ENCODE assay signal across 26 cellular contexts in genomic region chr10:62856021-62856420, GRCh38. TPM values are rescaled to one million over a fixed set of nuclear protein-coding genes. Genes with fewer than 3 reads are reported as not detected.
DNase-seq lines count a peak whose midpoint lies in the region; ATAC-seq and TF ChIP-seq lines count a peak whose summit lies in the region.
"Had no signal": no experiment of that assay in that cellular context is flagged by ENCODE, and none has a peak within 500 bp of the region (broad histone marks: within the 10 kb centered on the region; RNA-seq: fewer than 3 reads in every experiment).

No MANE protein-coding gene starts in this region.

- peaks cover 31% of the 10 kb centered on the region for H3K4me1 ChIP-seq in PC-3 (ENCODE audit: insufficient read depth, low read length)
- H3K4me1 ChIP-seq: esophagus muscularis mucosa, gastrocnemius medialis, suprapubic skin had no signal

- H3K9me2 ChIP-seq in PC-3 (replicated peaks; ENCODE audit: low read length), result no peaks in the 10 kb centered on the region

- no peaks in the 10 kb centered on the region for H3K27me3 Mint-ChIP-seq in activated naive CD4-positive, alpha-beta T cell treated with anti-CD3 and anti-CD28 coated beads, Interleukin-2, amount 10 ng/mL, durations not matched to agents 7 days and 5 days
- H3K27me3 Mint-ChIP-seq in activated naive CD8-positive, alpha-beta T cell treated with anti-CD3 and anti-CD28 coated beads, Interleukin-2, amount 10 ng/mL, durations not matched to agents 7 days and 5 days, result no peaks in the 10 kb centered on the region
- no peaks in the 10 kb centered on the region for H3K27me3 Mint-ChIP-seq in stimulated activated naive CD8-positive, alpha-beta T cell treated with anti-CD3 and anti-CD28 coated beads, Interleukin-15, amount 100 ng/mL, for 72 hours

- no peak for DNase-seq in activated naive CD4-positive, alpha-beta T cell treated with anti-CD3 and anti-CD28 coated beads, Interleukin-2, amount 10 ng/mL, durations not matched to agents 7 days and 5 days
- no peak for DNase-seq in activated naive CD4-positive, alpha-beta T cell (lab: John Stamatoyannopoulos, UW)
- DNase-seq in PC-3 (peak; percentile 78), AG08395 (ENCODE audit: low spot score) (no peak), mesenteric fat pad (ENCODE audit: low spot score) (no peak)
- no peak for DNase-seq in activated naive CD8-positive, alpha-beta T cell treated with anti-CD3 and anti-CD28 coated beads, Interleukin-2, amount 10 ng/mL, durations not matched to agents 7 days and 5 days
- no peak for DNase-seq in stimulated activated naive CD8-positive, alpha-beta T cell treated with anti-CD3 and anti-CD28 coated beads, Interleukin-15, amount 100 ng/mL, for 72 hours
- DNase-seq: brain microvascular endothelial cell; C1 segment of cervical spinal cord; EL; endodermal cell; gastrocnemius medialis; HCEC 1CT; hippocampal formation; NCI-H1092 treated with DMSO at 0.1 percent for 48 hours; NCI-H1930; NCI-H526 treated with DMSO at 0.1 percent for 48 hours; stimulated activated CD4-positive, alpha-beta T cell treated with anti-CD3 and anti-CD28 coated beads, Interleukin-1b, Interleukin-23, amount 100 ng/mL, for 48 hours had no signal

- H3K4me3 Mint-ChIP-seq in activated naive CD4-positive, alpha-beta T cell treated with anti-CD3 and anti-CD28 coated beads, Interleukin-2, amount 10 ng/mL, durations not matched to agents 7 days and 5 days, result no peak overlapping the region
- H3K4me3 Mint-ChIP-seq in activated naive CD8-positive, alpha-beta T cell treated with anti-CD3 and anti-CD28 coated beads, Interleukin-2, amount 10 ng/mL, durations not matched to agents 7 days and 5 days, result peak overlapping the region; percentile 40
- peak overlapping the region in 1 of 2 donors; percentile 38 for H3K4me3 Mint-ChIP-seq in stimulated activated naive CD8-positive, alpha-beta T cell treated with anti-CD3 and anti-CD28 coated beads, Interleukin-15, amount 100 ng/mL, for 72 hours
- H3K4me3 Mint-ChIP-seq: endodermal cell, mesothelial cell of epicardium had no signal

- peak overlapping the region; percentile 6 for H2AFZ ChIP-seq in PC-3 (ENCODE audit: low read length)

- intact Hi-C loops in PC-3 (cut with micrococcal nuclease), result no loop called here

- H3K36me3 Mint-ChIP-seq in activated naive CD4-positive, alpha-beta T cell treated with anti-CD3 and anti-CD28 coated beads, Interleukin-2, amount 10 ng/mL, durations not matched to agents 7 days and 5 days, result no peaks in the 10 kb centered on the region
- no peaks in the 10 kb centered on the region for H3K36me3 Mint-ChIP-seq in activated naive CD8-positive, alpha-beta T cell treated with anti-CD3 and anti-CD28 coated beads, Interleukin-2, amount 10 ng/mL, durations not matched to agents 7 days and 5 days
- H3K36me3 Mint-ChIP-seq: mesothelial cell of epicardium; naive thymus-derived CD8-positive, alpha-beta T cell had no signal

- H3K9ac ChIP-seq in PC-3 (ENCODE audit: low read length), result no peak overlapping the region

- no peak overlapping the region for H3K4me3 ChIP-seq in PC-3 (ENCODE audit: low read length)
- H3K4me3 ChIP-seq: esophagus muscularis mucosa, gastrocnemius medialis, SK-N-MC, skin epidermis, suprapubic skin had no signal

- peaks cover 60% of the 10 kb centered on the region for H3K4me1 Mint-ChIP-seq in activated naive CD4-positive, alpha-beta T cell treated with anti-CD3 and anti-CD28 coated beads, Interleukin-2, amount 10 ng/mL, durations not matched to agents 7 days and 5 days
- H3K4me1 Mint-ChIP-seq in activated naive CD8-positive, alpha-beta T cell treated with anti-CD3 and anti-CD28 coated beads, Interleukin-2, amount 10 ng/mL, durations not matched to agents 7 days and 5 days, result peaks cover 49% of the 10 kb centered on the region
- peaks cover 62% of the 10 kb centered on the region for H3K4me1 Mint-ChIP-seq in stimulated activated naive CD8-positive, alpha-beta T cell treated with anti-CD3 and anti-CD28 coated beads, Interleukin-15, amount 100 ng/mL, for 72 hours
- H3K4me1 Mint-ChIP-seq: endodermal cell had no signal

- H3K9me3 Mint-ChIP-seq in activated naive CD4-positive, alpha-beta T cell treated with anti-CD3 and anti-CD28 coated beads, Interleukin-2, amount 10 ng/mL, durations not matched to agents 7 days and 5 days, result no peaks in the 10 kb centered on the region
- no peaks in the 10 kb centered on the region for H3K9me3 Mint-ChIP-seq in activated naive CD8-positive, alpha-beta T cell treated with anti-CD3 and anti-CD28 coated beads, Interleukin-2, amount 10 ng/mL, durations not matched to agents 7 days and 5 days
- H3K9me3 Mint-ChIP-seq in stimulated activated naive CD8-positive, alpha-beta T cell treated with anti-CD3 and anti-CD28 coated beads, Interleukin-15, amount 100 ng/mL, for 72 hours, result no peaks in the 10 kb centered on the region
- H3K9me3 Mint-ChIP-seq: endodermal cell, mesothelial cell of epicardium had no signal

- H3K4me2 ChIP-seq in PC-3 (ENCODE audit: low read length), result peak overlapping the region; percentile 5; the same call in 1 of the 2 replicates

- no peaks in the 10 kb centered on the region for H3K27me3 ChIP-seq in PC-3 (ENCODE audit: low read length)
- H3K27me3 ChIP-seq: brain microvascular endothelial cell, esophagus muscularis mucosa, gastrocnemius medialis, suprapubic skin had no signal

- TF ChIP-seq CTCF in PC-3 (conservative IDR thresholded peaks at IDR 0.05; ENCODE audit: low read depth, low read length), result no peak

- no peak overlapping the region for H3K27ac ChIP-seq in PC-3 (ENCODE audit: low read length)
- H3K27ac ChIP-seq: brain microvascular endothelial cell, esophagus muscularis mucosa, gastrocnemius medialis, RWPE1, SK-N-MC, skin epidermis, suprapubic skin had no signal

- POLR2A ChIA-PET in PC-3 (lab: Charles Lee; ENCODE audit: unreplicated experiment), result no interaction called here
- POLR2A ChIA-PET in activated naive CD8-positive, alpha-beta T cell treated with anti-CD3 and anti-CD28 coated beads, Interleukin-2, amount 10 ng/mL, durations not matched to agents 7 days and 5 days (lab: Charles Lee), result no interaction called here

- peak; percentile 37 for ATAC-seq in PC-3
- ATAC-seq in activated naive CD8-positive, alpha-beta T cell treated with anti-CD3 and anti-CD28 coated beads, Interleukin-2, amount 10 ng/mL, durations not matched to agents 7 days and 5 days (ENCODE audit: low read depth), result peak; percentile 35
- ATAC-seq in stimulated activated naive CD8-positive, alpha-beta T cell treated with anti-CD3 and anti-CD28 coated beads, Interleukin-15, amount 100 ng/mL, for 72 hours, result peak; percentile 49
- ATAC-seq: gastrocnemius medialis; left lobe of liver; naive thymus-derived CD8-positive, alpha-beta T cell had no signal

- H4K20me1 ChIP-seq in PC-3 (ENCODE audit: low read length), result no peaks in the 10 kb centered on the region

- H3K27ac Mint-ChIP-seq in activated naive CD4-positive, alpha-beta T cell treated with anti-CD3 and anti-CD28 coated beads, Interleukin-2, amount 10 ng/mL, durations not matched to agents 7 days and 5 days, result peak overlapping the region; percentile 8
- H3K27ac Mint-ChIP-seq in activated naive CD8-positive, alpha-beta T cell treated with anti-CD3 and anti-CD28 coated beads, Interleukin-2, amount 10 ng/mL, durations not matched to agents 7 days and 5 days, result peak overlapping the region; percentile 31
- H3K27ac Mint-ChIP-seq in stimulated activated naive CD8-positive, alpha-beta T cell treated with anti-CD3 and anti-CD28 coated beads, Interleukin-15, amount 100 ng/mL, for 72 hours, result peak overlapping the region in 1 of 2 donors; percentile 93
- H3K27ac Mint-ChIP-seq: endodermal cell, mesothelial cell of epicardium had no signal

- H3K36me3 ChIP-seq in PC-3 (ENCODE audit: low read depth, low read length), result no peaks in the 10 kb centered on the region
- H3K36me3 ChIP-seq: brain microvascular endothelial cell, esophagus muscularis mucosa, gastrocnemius medialis, suprapubic skin had no signal

- H3F3A ChIP-seq in PC-3 (ENCODE audit: low read length, unreplicated experiment), result no peaks in the 10 kb centered on the region

- no peaks in the 10 kb centered on the region for H3K9me3 ChIP-seq in PC-3 (ENCODE audit: low read length)
- H3K9me3 ChIP-seq: esophagus muscularis mucosa, gastrocnemius medialis, suprapubic skin had no signal

- no TSS peak for BruUV-seq in PC-3 (replicated peaks; lab: Mats Ljungman, UMichigan)

- CTCF ChIA-PET in activated naive CD4-positive, alpha-beta T cell treated with anti-CD3 and anti-CD28 coated beads, Interleukin-2, amount 10 ng/mL, durations not matched to agents 7 days and 5 days (lab: Charles Lee), result no interaction called here
- CTCF ChIA-PET in PC-3 (lab: Charles Lee), result interaction anchor here (0.6 kb wide), 1 partner anchor 38 kb away, joined by 4 read pairs; no protein-coding TSS in a partner anchor

- H3K79me2 ChIP-seq in PC-3 (ENCODE audit: low read length), result no peaks in the 10 kb centered on the region

RNA-seq across cellular contexts. Expression of gene EGR2, which starts 39.9 kb away (rescaled TPM):
- total RNA-seq in PC-3 (2014; rRNA removed) (2.7 and 2.8 TPM in 2 replicates), mesenteric fat pad (21.1 TPM)
- total RNA-seq in activated naive CD8-positive, alpha-beta T cell treated with anti-CD3 and anti-CD28 coated beads, Interleukin-2, amount 10 ng/mL, durations not matched to agents 7 days and 5 days, result 1 to 10 TPM; 1.4 to 2.2 TPM

RNA-seq across cellular contexts. Expression of gene ADO, which starts 51.5 kb away (rescaled TPM):
- total RNA-seq in PC-3 (2014; rRNA removed) (107 and 129 TPM in 2 replicates), mesenteric fat pad (18.5 TPM)
- total RNA-seq in activated naive CD8-positive, alpha-beta T cell treated with anti-CD3 and anti-CD28 coated beads, Interleukin-2, amount 10 ng/mL, durations not matched to agents 7 days and 5 days, result 10 to 100 TPM; 23.2 to 23.3 TPM
